In genomic region chr1:167755568-167756145, GRCh38 we compare ENCODE assay signal across 1 cellular context.
TF ChIP-seq lines count a peak whose summit lies in the region.

No MANE protein-coding gene starts in this region.

TF ChIP-seq in IMR-90, 13 proteins besides CTCF, POLR2A, EP300 and RAD21 (continued from another document):
- no peak for TF ChIP-seq USF2 (IDR thresholded peaks at IDR 0.05; ENCODE audit: low read depth, low read length)
- TF ChIP-seq MAFK (IDR thresholded peaks at IDR 0.05; ENCODE audit: low read depth, low read length), result no peak
- TF ChIP-seq SMC3 (IDR thresholded peaks at IDR 0.05; ENCODE audit: low read depth, low read length), result no peak
- no peak for TF ChIP-seq NFE2L2 (IDR thresholded peaks at IDR 0.05; ENCODE audit: low read depth, low read length)
- TF ChIP-seq RCOR1 (IDR thresholded peaks at IDR 0.05; ENCODE audit: insufficient replicate concordance, low read length), result no peak
- TF ChIP-seq MXI1 (IDR thresholded peaks at IDR 0.05; ENCODE audit: borderline replicate concordance, low read depth, low read length), result no peak
- no peak for TF ChIP-seq BHLHE40 (IDR thresholded peaks at IDR 0.05; ENCODE audit: low read depth, low read length)
- TF ChIP-seq FOS (IDR thresholded peaks at IDR 0.05; ENCODE audit: low read depth, low read length), result no peak
- TF ChIP-seq ELK1 (IDR thresholded peaks at IDR 0.05; ENCODE audit: borderline replicate concordance, low read depth, low read length), result no peak
- no peak for TF ChIP-seq MAZ (IDR thresholded peaks at IDR 0.05; ENCODE audit: borderline replicate concordance, low read depth, low read length)
